In the genomic region with DNA sequence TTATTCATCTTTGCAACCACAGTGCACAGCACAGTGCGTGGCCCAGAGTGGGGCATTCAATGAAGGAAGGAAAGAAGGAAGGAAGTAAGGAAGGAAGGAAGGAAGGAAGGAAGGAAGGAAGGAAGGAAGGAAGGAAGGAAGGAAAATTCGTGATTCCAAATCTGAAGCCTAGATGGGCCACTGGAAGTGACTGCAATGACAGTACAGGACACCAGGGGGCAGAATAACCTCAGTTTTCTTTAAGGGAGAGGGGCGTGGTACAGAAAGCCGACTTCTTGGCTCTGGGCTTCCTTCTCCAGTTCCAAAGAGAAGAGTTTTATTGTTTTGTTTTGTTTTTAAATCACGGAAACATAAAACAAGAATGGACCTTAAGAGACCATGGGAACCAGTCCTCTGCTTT, we compare ENCODE assay signal across 8 cellular contexts. TPM values are rescaled to one million over a fixed set of nuclear protein-coding genes. Genes with fewer than 3 reads are reported as not detected.
DNase-seq lines count a peak whose midpoint lies in the region; ATAC-seq and TF ChIP-seq lines count a peak whose summit lies in the region.

No MANE protein-coding gene starts in this region.

- H3K9me3 Mint-ChIP-seq in CD8-positive, alpha-beta T cell, result no peaks in the 10 kb centered on the region
- H3K9me3 Mint-ChIP-seq in naive thymus-derived CD4-positive, alpha-beta T cell, result no peaks in the 10 kb centered on the region

- TF ChIP-seq POLR2A in testis (IDR thresholded peaks at IDR 0.05), result no peak

- peaks cover 15% of the 10 kb centered on the region for H3K4me1 ChIP-seq in CD8-positive, alpha-beta T cell (ENCODE audit: insufficient read depth, low read length)
- H3K4me1 ChIP-seq in HAP-1 (peaks cover 13% of the 10 kb centered on the region), testis (no peaks in the 10 kb centered on the region)
- H3K4me1 ChIP-seq in naive thymus-derived CD4-positive, alpha-beta T cell (ENCODE audit: control insufficient read depth in 2 of 2, insufficient read depth in 2 of 2, low read length in 2 of 2), result peaks cover 5 to 7% of the 10 kb centered on the region in 2 donors

- in situ Hi-C loops in HAP-1 (cut with MboI; ENCODE audit: low sequenced_read_pairs), result loop anchor here (5.0 to 25.0 kb wide), 3 partner anchors 120 to 580 kb away; no protein-coding TSS in a partner anchor

- no peaks in the 10 kb centered on the region for H3K36me3 ChIP-seq in CD8-positive, alpha-beta T cell (ENCODE audit: insufficient read depth, low read length)
- no peaks in the 10 kb centered on the region for H3K36me3 ChIP-seq in HAP-1 (replicated peaks)
- H3K36me3 ChIP-seq in naive thymus-derived CD4-positive, alpha-beta T cell (ENCODE audit: control insufficient read depth in 2 of 3, insufficient read depth in 3 of 3, low read length in 3 of 3), result no peaks in the 10 kb centered on the region
- H3K36me3 ChIP-seq in testis (ENCODE audit: low read depth, missing control alignments), result no peaks in the 10 kb centered on the region

- POLR2A ChIA-PET in CD8-positive, alpha-beta T cell (lab: Charles Lee), result no interaction called here
- POLR2A ChIA-PET in naive thymus-derived CD4-positive, alpha-beta T cell (lab: Charles Lee), result no interaction called here

- no peaks in the 10 kb centered on the region for H3K27me3 Mint-ChIP-seq in CD8-positive, alpha-beta T cell (ENCODE audit: low read depth)
- no peaks in the 10 kb centered on the region for H3K27me3 Mint-ChIP-seq in naive thymus-derived CD4-positive, alpha-beta T cell

- no peak overlapping the region for H3K4me3 Mint-ChIP-seq in CD8-positive, alpha-beta T cell
- no peak overlapping the region for H3K4me3 Mint-ChIP-seq in naive thymus-derived CD4-positive, alpha-beta T cell

- CTCF ChIA-PET in CD8-positive, alpha-beta T cell (lab: Charles Lee), result interaction anchor here (0.6 to 1.3 kb wide), 5 partner anchors 8 to 319 kb away, joined by 3 to 4 read pairs (median 3); no protein-coding TSS in a partner anchor
- CTCF ChIA-PET in naive thymus-derived CD4-positive, alpha-beta T cell (lab: Charles Lee), result interaction anchor here (0.6 to 1.0 kb wide), 2 partner anchors 123 to 217 kb away, joined by 3 to 5 read pairs; no protein-coding TSS in a partner anchor

- peak; percentile 9 to 70 (median 31) for DNase-seq in CD8-positive, alpha-beta T cell
- DNase-seq in HAP-1 (ENCODE audit: low spot score in 2 of 2) (peak; percentile 59 to 82), NCI-H774 (lab: John Stamatoyannopoulos, UW) (peak; percentile 31), epithelial cell of proximal tubule (ENCODE audit: low read depth) (no peak), testis (peak; percentile 74)
- DNase-seq in activated CD8-positive, alpha-beta memory T cell treated with anti-CD3 and anti-CD28 coated beads, Interleukin-2, amount 50 U/mL, for 24 hours (ENCODE audit: extremely low read depth), result peak; percentile 12
- peak in 8 of 9 donors; percentile 29 to 63 (median 54) for DNase-seq in naive thymus-derived CD4-positive, alpha-beta T cell

- TF ChIP-seq CTCF in CD8-positive, alpha-beta T cell (IDR thresholded peaks at IDR 0.05), result peak; percentile 54
- TF ChIP-seq CTCF in epithelial cell of proximal tubule (conservative IDR thresholded peaks at IDR 0.05; ENCODE audit: low read depth, low read length) (peak; percentile 64), testis (IDR thresholded peaks at IDR 0.05) (peak; percentile 57 to 63 (median 62))

- WGBS in testis, 2 donors, result 15 to 31% methylated on average over 5 of the region's 5 CpGs

- no peaks in the 10 kb centered on the region for H3K9me3 ChIP-seq in CD8-positive, alpha-beta T cell (ENCODE audit: low read length)
- H3K9me3 ChIP-seq in HAP-1 (no peaks in the 10 kb centered on the region), testis (no peaks in the 10 kb centered on the region)
- H3K9me3 ChIP-seq in naive thymus-derived CD4-positive, alpha-beta T cell (ENCODE audit: control insufficient read depth in 2 of 3, low read length in 3 of 3), result no peaks in the 10 kb centered on the region

- H3K4me1 Mint-ChIP-seq in CD8-positive, alpha-beta T cell (ENCODE audit: low read depth), result peaks cover 19% of the 10 kb centered on the region
- peaks cover 4 to 35% (median 16%) of the 10 kb centered on the region in 7 donors for H3K4me1 Mint-ChIP-seq in naive thymus-derived CD4-positive, alpha-beta T cell

- H3K27ac ChIP-seq in CD8-positive, alpha-beta T cell (ENCODE audit: low read depth, low read length), result no peak overlapping the region
- no peak overlapping the region for H3K27ac ChIP-seq in naive thymus-derived CD4-positive, alpha-beta T cell (ENCODE audit: low read depth, low read length)
- no peak overlapping the region for H3K27ac ChIP-seq in testis

- H3K27me3 ChIP-seq in CD8-positive, alpha-beta T cell (ENCODE audit: insufficient read depth, low read length), result no peaks in the 10 kb centered on the region
- H3K27me3 ChIP-seq in HAP-1 (ENCODE audit: low read depth), result no peaks in the 10 kb centered on the region
- no peaks in the 10 kb centered on the region for H3K27me3 ChIP-seq in naive thymus-derived CD4-positive, alpha-beta T cell (ENCODE audit: control insufficient read depth in 2 of 2, insufficient read depth in 2 of 2, low read length in 2 of 2)
- no peaks in the 10 kb centered on the region for H3K27me3 ChIP-seq in testis

- intact Hi-C loops in CD8-positive, alpha-beta T cell (cut with DNase I, micrococcal nuclease), result loop anchor here (1.0 to 10.0 kb wide), 9 partner anchors 30 to 586 kb away; a partner anchor contains a TSS
- intact Hi-C loops in naive thymus-derived CD4-positive, alpha-beta T cell (cut with micrococcal nuclease), result loop anchor here (1.0 to 10.0 kb wide), 15 partner anchors 30 to 1298 kb away; a partner anchor contains a TSS
- intact Hi-C loops in testis (cut with DNase I; ENCODE audit: low total_unique reads), result no loop called here

- H3K4me3 ChIP-seq in CD8-positive, alpha-beta T cell (ENCODE audit: low read depth, low read length), result no peak overlapping the region
- H3K4me3 ChIP-seq in HAP-1 (no peak overlapping the region), epithelial cell of proximal tubule (ENCODE audit: low read depth, low read length) (no peak overlapping the region), testis (no peak overlapping the region)
- no peak overlapping the region for H3K4me3 ChIP-seq in naive thymus-derived CD4-positive, alpha-beta T cell (ENCODE audit: low read length)

- no peak overlapping the region for H3K27ac Mint-ChIP-seq in CD8-positive, alpha-beta T cell
- H3K27ac Mint-ChIP-seq in naive thymus-derived CD4-positive, alpha-beta T cell, result peak overlapping the region in 1 of 9 donors; percentile 84

- no peaks in the 10 kb centered on the region for H3K36me3 Mint-ChIP-seq in CD8-positive, alpha-beta T cell
- no peaks in the 10 kb centered on the region for H3K36me3 Mint-ChIP-seq in naive thymus-derived CD4-positive, alpha-beta T cell

- ATAC-seq in CD8-positive, alpha-beta T cell, result peak; percentile 63
- ATAC-seq in naive thymus-derived CD4-positive, alpha-beta T cell, result peak; percentile 75
- ATAC-seq in HG02623 (IDR thresholded peaks at IDR 0.05; ENCODE audit: unreplicated experiment), result no peak

RNA-seq across cellular contexts. Expression of a gene that starts 47.8 kb away (rescaled TPM):
- not detected for total RNA-seq in CD8-positive, alpha-beta T cell
- total RNA-seq in epithelial cell of proximal tubule, result 0.36 and 1.8 TPM in 2 replicates
- total RNA-seq in naive thymus-derived CD4-positive, alpha-beta T cell, result under 1 TPM in 1 of 5 experiments, not detected in 4; 0.10 TPM
- not detected for polyA plus RNA-seq in naive thymus-derived CD4-positive, alpha-beta T cell
- total RNA-seq in testis, result 1 to 10 TPM; 2.8 to 3.1 TPM
- 3.2 TPM for polyA plus RNA-seq in testis (ENCODE audit: insufficient read depth, low read depth, low replicate concordance)
